32 cellular contexts compared by ENCODE assay signal in genomic region chr6:33085627-33086026, GRCh38.
"Had no signal": no experiment of that assay in that cellular context is flagged by ENCODE, and none has a peak within 500 bp of the region (broad histone marks: within the 10 kb centered on the region; RNA-seq: fewer than 3 reads in every experiment).

No MANE protein-coding gene starts in this region.

- H3K4me3 ChIP-seq: ascending aorta, breast epithelium, cardiac muscle cell, colonic mucosa, esophagus squamous epithelium had no signal

- H3K27ac ChIP-seq: ascending aorta, breast epithelium, cardiac muscle cell, colonic mucosa, esophagus squamous epithelium, WERI-Rb-1 had no signal

- H3K27me3 Mint-ChIP-seq: activated CD4-positive, alpha-beta T cell treated with anti-CD3 and anti-CD28 coated beads for 36 hours; activated CD8-positive, alpha-beta T cell treated with anti-CD3 and anti-CD28 coated beads for 36 hours; effector memory CD8-positive, alpha-beta T cell had no signal

- ATAC-seq: activated CD4-positive, alpha-beta T cell treated with anti-CD3 and anti-CD28 coated beads for 36 hours; activated CD8-positive, alpha-beta T cell treated with anti-CD3 and anti-CD28 coated beads for 36 hours; activated naive CD4-positive, alpha-beta T cell treated with anti-CD3 and anti-CD28 coated beads, Interleukin-2, amount 50 U/mL, for 72 hours; activated T-cell treated with anti-CD3 and anti-CD28 coated beads, Interleukin-2, amount 50 U/mL, for 72 hours; effector memory CD8-positive, alpha-beta T cell; T-helper 17 cell had no signal

- DNase-seq: activated CD4-positive, alpha-beta T cell treated with anti-CD3 and anti-CD28 coated beads for 36 hours; activated CD4-positive, alpha-beta T cell treated with anti-CD3 and anti-CD28 coated beads, Interleukin-2, amount 50 U/mL, for 1 hour; activated CD4-positive, alpha-beta T cell treated with anti-CD3 and anti-CD28 coated beads, Interleukin-2, amount 50 U/mL, for 48 hours; activated CD4-positive, CD25-positive, alpha-beta regulatory T cell; activated CD4-positive, CD25-positive, alpha-beta regulatory T cell treated with anti-CD3 and anti-CD28 coated beads, Interleukin-2, amount 50 U/mL, for 72 hours; activated CD8-positive, alpha-beta memory T cell treated with anti-CD3 and anti-CD28 coated beads for 24 hours; activated CD8-positive, alpha-beta T cell treated with anti-CD3 and anti-CD28 coated beads for 36 hours; activated gamma-delta T cell; activated naive CD4-positive, alpha-beta T cell; activated naive CD4-positive, alpha-beta T cell treated with anti-CD3 and anti-CD28 coated beads, Interleukin-2, amount 10 ng/mL, durations not matched to agents 7 days and 5 days; activated naive CD8-positive, alpha-beta T cell treated with anti-CD3 and anti-CD28 coated beads, Interleukin-2, amount 10 ng/mL, durations not matched to agents 7 days and 5 days; activated T-cell treated with anti-CD3 and anti-CD28 coated beads, Interleukin-2, amount 50 U/mL, for 72 hours; central memory CD4-positive, alpha-beta T cell; cerebellar nuclear complex; colonic mucosa; dermis blood vessel endothelial cell; effector CD4-positive, alpha-beta T cell; effector memory CD8-positive, alpha-beta T cell; erythroblast; esophagus squamous epithelium; foreskin melanocyte; head of caudate nucleus; T-helper 1 cell; T-helper 17 cell; T1000; WERI-Rb-1 had no signal

- H3K4me3 Mint-ChIP-seq: activated CD4-positive, alpha-beta T cell treated with anti-CD3 and anti-CD28 coated beads for 36 hours; activated CD8-positive, alpha-beta T cell treated with anti-CD3 and anti-CD28 coated beads for 36 hours; activated naive CD4-positive, alpha-beta T cell treated with anti-CD3 and anti-CD28 coated beads, Interleukin-2, amount 10 ng/mL, durations not matched to agents 7 days and 5 days; activated naive CD8-positive, alpha-beta T cell treated with anti-CD3 and anti-CD28 coated beads, Interleukin-2, amount 10 ng/mL, durations not matched to agents 7 days and 5 days; activated T-cell treated with anti-CD3 and anti-CD28 coated beads, Interleukin-2, amount 50 U/mL, for 72 hours; brain; effector memory CD8-positive, alpha-beta T cell; T-helper 17 cell; T-helper 2 cell treated with Interferon-gamma antibody and Interleukin-4, amounts not matched to agents 5 μg/mL and 100 μg/mL, for 36 hours had no signal

- H3K4me1 ChIP-seq: breast epithelium, colonic mucosa had no signal

- H3K27ac Mint-ChIP-seq: activated CD4-positive, alpha-beta T cell treated with anti-CD3 and anti-CD28 coated beads for 36 hours; activated CD8-positive, alpha-beta T cell treated with anti-CD3 and anti-CD28 coated beads for 36 hours; activated naive CD4-positive, alpha-beta T cell treated with anti-CD3 and anti-CD28 coated beads, Interleukin-2, amount 10 ng/mL, durations not matched to agents 7 days and 5 days; activated naive CD4-positive, alpha-beta T cell treated with anti-CD3 and anti-CD28 coated beads, Interleukin-2, amount 50 U/mL, for 72 hours; activated naive CD8-positive, alpha-beta T cell treated with anti-CD3 and anti-CD28 coated beads, Interleukin-2, amount 10 ng/mL, durations not matched to agents 7 days and 5 days; activated T-cell treated with anti-CD3 and anti-CD28 coated beads, Interleukin-2, amount 50 U/mL, for 72 hours; brain; effector memory CD8-positive, alpha-beta T cell; T-helper 17 cell; T-helper 2 cell treated with Interferon-gamma antibody and Interleukin-4, amounts not matched to agents 5 μg/mL and 100 μg/mL, for 36 hours had no signal

- H3K36me3 Mint-ChIP-seq: activated naive CD4-positive, alpha-beta T cell treated with anti-CD3 and anti-CD28 coated beads, Interleukin-2, amount 10 ng/mL, durations not matched to agents 7 days and 5 days; activated naive CD4-positive, alpha-beta T cell treated with anti-CD3 and anti-CD28 coated beads, Interleukin-2, amount 50 U/mL, for 72 hours; activated naive CD8-positive, alpha-beta T cell treated with anti-CD3 and anti-CD28 coated beads, Interleukin-2, amount 10 ng/mL, durations not matched to agents 7 days and 5 days; brain had no signal

- H3K9me3 Mint-ChIP-seq: activated CD8-positive, alpha-beta T cell treated with anti-CD3 and anti-CD28 coated beads for 36 hours; activated naive CD4-positive, alpha-beta T cell treated with anti-CD3 and anti-CD28 coated beads, Interleukin-2, amount 10 ng/mL, durations not matched to agents 7 days and 5 days; activated naive CD4-positive, alpha-beta T cell treated with anti-CD3 and anti-CD28 coated beads, Interleukin-2, amount 50 U/mL, for 72 hours; activated naive CD8-positive, alpha-beta T cell treated with anti-CD3 and anti-CD28 coated beads, Interleukin-2, amount 10 ng/mL, durations not matched to agents 7 days and 5 days; activated T-cell treated with anti-CD3 and anti-CD28 coated beads, Interleukin-2, amount 50 U/mL, for 72 hours; effector memory CD8-positive, alpha-beta T cell; T-helper 2 cell treated with Interferon-gamma antibody and Interleukin-4, amounts not matched to agents 5 μg/mL and 100 μg/mL, for 36 hours had no signal

- H3K27me3 ChIP-seq: ascending aorta, breast epithelium, cardiac muscle cell, colonic mucosa, esophagus squamous epithelium had no signal
